9 cellular contexts compared by ENCODE assay signal in genomic region chr3:133490468-133491351, GRCh38.
A peak's percentile ranks its signal among the peaks of the same experiment; 100 is the strongest.
DNase-seq lines count a peak whose midpoint lies in the region; ATAC-seq and TF ChIP-seq lines count a peak whose summit lies in the region.
"Had no signal": no experiment of that assay in that cellular context is flagged by ENCODE, and none has a peak within 500 bp of the region (broad histone marks: within the 10 kb centered on the region; RNA-seq: fewer than 3 reads in every experiment).

No MANE protein-coding gene starts in this region.

- ATAC-seq in GM18519 (IDR thresholded peaks at IDR 0.05; ENCODE audit: low FRiP score, unreplicated experiment) (peak; percentile 73), HG02938 (IDR thresholded peaks at IDR 0.05; ENCODE audit: unreplicated experiment) (peak; percentile 74)

- WGBS in suprapubic skin: 100% methylated on average over 5 of the region's 12 CpGs

- peak; percentile 83 for DNase-seq in activated CD4-positive, alpha-beta T cell treated with anti-CD3 and anti-CD28 coated beads for 48 hours
- DNase-seq in neural progenitor cell (ENCODE audit: low spot score) (no peak), colonic mucosa (no peak), suprapubic skin (ENCODE audit: low spot score in 2 of 2) (no peak), DMS79 (lab: John Stamatoyannopoulos, UW) (no peak), SKM-1 treated with dmso at 0.1 percent for 144 hours (lab: John Stamatoyannopoulos, UW; ENCODE audit: unreplicated experiment) (no peak)

- intact Hi-C loops in colonic mucosa (cut with DNase I): no loop called here

- H3K36me3 ChIP-seq in neural progenitor cell (no peaks in the 10 kb centered on the region), colonic mucosa (no peaks in the 10 kb centered on the region), suprapubic skin (no peaks in the 10 kb centered on the region)
- H3K36me3 ChIP-seq: thoracic aorta had no signal

- H3K4me1 Mint-ChIP-seq in neural progenitor cell: peaks cover 17% of the 10 kb centered on the region

- H3K27ac ChIP-seq in neural progenitor cell: no peak overlapping the region
- H3K27ac ChIP-seq in colonic mucosa: no peak overlapping the region
- no peak overlapping the region for H3K27ac ChIP-seq in suprapubic skin
- H3K27ac ChIP-seq: thoracic aorta had no signal

- H3K4me1 ChIP-seq in neural progenitor cell (peaks cover 15% of the 10 kb centered on the region), colonic mucosa (no peaks in the 10 kb centered on the region), suprapubic skin (peaks cover 5% of the 10 kb centered on the region)

- peak overlapping the region; percentile 4 for H3K27ac Mint-ChIP-seq in neural progenitor cell

- no peak for TF ChIP-seq POLR2A in suprapubic skin (IDR thresholded peaks at IDR 0.05)

- H3K27me3 Mint-ChIP-seq in neural progenitor cell (ENCODE audit: insufficient read depth, low read depth): peaks cover 11% of the 10 kb centered on the region

- peaks cover 30% of the 10 kb centered on the region for H3K9me3 Mint-ChIP-seq in neural progenitor cell

- H3K9me3 ChIP-seq in neural progenitor cell (ENCODE audit: low read depth): no peaks in the 10 kb centered on the region
- no peaks in the 10 kb centered on the region for H3K9me3 ChIP-seq in colonic mucosa
- H3K9me3 ChIP-seq in suprapubic skin: no peaks in the 10 kb centered on the region
- H3K9me3 ChIP-seq: thoracic aorta had no signal

- no peak for TF ChIP-seq EP300 in suprapubic skin (IDR thresholded peaks at IDR 0.05)

- H3K9ac ChIP-seq in neural progenitor cell: no peak overlapping the region
- H3K9ac ChIP-seq in colonic mucosa (ENCODE audit: low read depth in 2 of 2, low read length in 2 of 2): no peak overlapping the region

- H3K36me3 Mint-ChIP-seq in neural progenitor cell: peaks cover 6% of the 10 kb centered on the region

- no peaks in the 10 kb centered on the region for H3K79me2 ChIP-seq in neural progenitor cell (ENCODE audit: low read depth)

- H3K27me3 ChIP-seq in neural progenitor cell (no peaks in the 10 kb centered on the region), colonic mucosa (no peaks in the 10 kb centered on the region), suprapubic skin (no peaks in the 10 kb centered on the region)

- H3K4me2 ChIP-seq in neural progenitor cell: no peak overlapping the region

- H3F3A ChIP-seq in neural progenitor cell (ENCODE audit: low read depth): peaks cover 3% of the 10 kb centered on the region

- no peak overlapping the region for H2AFZ ChIP-seq in neural progenitor cell (replicated peaks)

- H3K4me3 Mint-ChIP-seq in neural progenitor cell: no peak overlapping the region

- no peak overlapping the region for H3K4me3 ChIP-seq in neural progenitor cell
- no peak overlapping the region for H3K4me3 ChIP-seq in colonic mucosa
- H3K4me3 ChIP-seq in suprapubic skin: no peak overlapping the region
- H3K4me3 ChIP-seq: thoracic aorta had no signal

- no peak for TF ChIP-seq CTCF in neural progenitor cell (IDR thresholded peaks at IDR 0.05)
- TF ChIP-seq CTCF in colonic mucosa (IDR thresholded peaks at IDR 0.05): no peak
- TF ChIP-seq CTCF in suprapubic skin (IDR thresholded peaks at IDR 0.05): no peak

- H4K20me1 ChIP-seq in neural progenitor cell (ENCODE audit: low read depth): no peaks in the 10 kb centered on the region
